In genomic region chr20:47434128-47434779, GRCh38 we compare ENCODE assay signal across 7 cellular contexts.
DNase-seq lines count a peak whose midpoint lies in the region; ATAC-seq and TF ChIP-seq lines count a peak whose summit lies in the region.
"Not testable (repeated sequence)": the region's sequence is repeated elsewhere in the genome, so short reads cannot be mapped to it uniquely, and the experiment has no call there.

No MANE protein-coding gene starts in this region.

- H3K27ac Mint-ChIP-seq in activated T-helper 17 cell treated with anti-CD3 and anti-CD28 coated beads, Interleukin-2, amount 50 U/mL, for 72 hours = not testable (repeated sequence)

- H3K27me3 ChIP-seq in PC-9 (ENCODE audit: insufficient read depth, low read depth); esophagus squamous epithelium; lower lobe of right lung (ENCODE audit: low read depth): not testable (repeated sequence)

- H3K9me2 ChIP-seq in PC-9 (ENCODE audit: insufficient read depth) = not testable (repeated sequence)

- not testable (repeated sequence) for H3K9me3 ChIP-seq in PC-9 (ENCODE audit: insufficient read depth, low read depth); esophagus squamous epithelium; lower lobe of right lung

- H4K20me1 ChIP-seq in PC-9 (ENCODE audit: insufficient read depth) = not testable (repeated sequence)

- H3K27ac ChIP-seq in PC-9 = peak overlapping the region; percentile 99
- H3K27ac ChIP-seq in esophagus squamous epithelium = peak overlapping the region; percentile 35 to 76 (median 64)
- H3K27ac ChIP-seq in lower lobe of right lung = not testable (repeated sequence)

- H3K36me3 ChIP-seq in PC-9 (ENCODE audit: low read depth); esophagus squamous epithelium; lower lobe of right lung: not testable (repeated sequence)

- H3K4me3 ChIP-seq in PC-9, esophagus squamous epithelium, lower lobe of right lung: not testable (repeated sequence)

- intact Hi-C loops in PC-9 (cut with micrococcal nuclease; ENCODE audit: unreplicated experiment) = loop anchor here (1.0 to 5.0 kb wide), 2 partner anchors 42 to 117 kb away; no protein-coding TSS in a partner anchor
- intact Hi-C loops in esophagus squamous epithelium (cut with DNase I); lower lobe of right lung (cut with DNase I): not testable (repeated sequence)

- DNase-seq in EH (ENCODE audit: low read depth) (peak; percentile 55), HS-5 (ENCODE audit: low read depth) (peak; percentile 94), PC-9 (peak; percentile 74 to 92)
- DNase-seq in esophagus squamous epithelium (lab: John Stamatoyannopoulos, UW); lower lobe of right lung: not testable (repeated sequence)

- H3K4me1 Mint-ChIP-seq in activated T-helper 17 cell treated with anti-CD3 and anti-CD28 coated beads, Interleukin-2, amount 50 U/mL, for 72 hours = not testable (repeated sequence)

- TF ChIP-seq POLR2A in esophagus squamous epithelium (IDR thresholded peaks at IDR 0.05) = not testable (repeated sequence)

- not testable (repeated sequence) for H3K9me3 Mint-ChIP-seq in activated T-helper 17 cell treated with anti-CD3 and anti-CD28 coated beads, Interleukin-2, amount 50 U/mL, for 72 hours

- POLR2A ChIA-PET in PC-9 (lab: Charles Lee; ENCODE audit: unreplicated experiment) = interaction anchor here (0.5 to 0.7 kb wide), 3 partner anchors 76 to 135 kb away, joined by 3 to 7 read pairs (median 6); no protein-coding TSS in a partner anchor

- not testable (repeated sequence) for BruUV-seq in PC-9 (replicated peaks; lab: Mats Ljungman, UMichigan)

- ATAC-seq in GM21786 (IDR thresholded peaks at IDR 0.05; ENCODE audit: unreplicated experiment) (peak; percentile 65), lower lobe of right lung (peak; percentile 45 to 62)
- ATAC-seq in activated T-helper 17 cell treated with anti-CD3 and anti-CD28 coated beads, Interleukin-2, amount 50 U/mL, for 72 hours (replicated peaks) = peak; percentile 65

- not testable (repeated sequence) for H3K79me2 ChIP-seq in PC-9 (ENCODE audit: low read depth)

- TF ChIP-seq CTCF in PC-9 (conservative IDR thresholded peaks at IDR 0.05); esophagus squamous epithelium (IDR thresholded peaks at IDR 0.05); lower lobe of right lung (IDR thresholded peaks at IDR 0.05): not testable (repeated sequence)

- not testable (repeated sequence) for H2AFZ ChIP-seq in PC-9

- peak overlapping the region; percentile 82 for H3K4me2 ChIP-seq in PC-9

- WGBS in esophagus squamous epithelium, 2 donors = 71 to 74% methylated on average over 9 to 13 of the region's 13 CpGs

- H3K4me1 ChIP-seq in PC-9 (replicated peaks; ENCODE audit: insufficient read depth) (peaks cover 66% of the 10 kb centered on the region), esophagus squamous epithelium (peaks cover 3 to 49% (median 16%) of the 10 kb centered on the region in 3 donors), lower lobe of right lung (peaks cover 26% of the 10 kb centered on the region)

- CTCF ChIA-PET in PC-9 (lab: Charles Lee) = interaction anchor here (0.9 kb wide), 1 partner anchor 187 kb away, joined by 3 read pairs; no protein-coding TSS in a partner anchor

- not testable (repeated sequence) for H3K36me3 Mint-ChIP-seq in activated T-helper 17 cell treated with anti-CD3 and anti-CD28 coated beads, Interleukin-2, amount 50 U/mL, for 72 hours (ENCODE audit: low read depth)

- not testable (repeated sequence) for H3K4me3 Mint-ChIP-seq in activated T-helper 17 cell treated with anti-CD3 and anti-CD28 coated beads, Interleukin-2, amount 50 U/mL, for 72 hours

- H3F3A ChIP-seq in PC-9 (ENCODE audit: insufficient read depth, low read depth) = peaks cover 62% of the 10 kb centered on the region

- not testable (repeated sequence) for H3K27me3 Mint-ChIP-seq in activated T-helper 17 cell treated with anti-CD3 and anti-CD28 coated beads, Interleukin-2, amount 50 U/mL, for 72 hours
